ENCODE assay signal across 11 cellular contexts in the genomic region with DNA sequence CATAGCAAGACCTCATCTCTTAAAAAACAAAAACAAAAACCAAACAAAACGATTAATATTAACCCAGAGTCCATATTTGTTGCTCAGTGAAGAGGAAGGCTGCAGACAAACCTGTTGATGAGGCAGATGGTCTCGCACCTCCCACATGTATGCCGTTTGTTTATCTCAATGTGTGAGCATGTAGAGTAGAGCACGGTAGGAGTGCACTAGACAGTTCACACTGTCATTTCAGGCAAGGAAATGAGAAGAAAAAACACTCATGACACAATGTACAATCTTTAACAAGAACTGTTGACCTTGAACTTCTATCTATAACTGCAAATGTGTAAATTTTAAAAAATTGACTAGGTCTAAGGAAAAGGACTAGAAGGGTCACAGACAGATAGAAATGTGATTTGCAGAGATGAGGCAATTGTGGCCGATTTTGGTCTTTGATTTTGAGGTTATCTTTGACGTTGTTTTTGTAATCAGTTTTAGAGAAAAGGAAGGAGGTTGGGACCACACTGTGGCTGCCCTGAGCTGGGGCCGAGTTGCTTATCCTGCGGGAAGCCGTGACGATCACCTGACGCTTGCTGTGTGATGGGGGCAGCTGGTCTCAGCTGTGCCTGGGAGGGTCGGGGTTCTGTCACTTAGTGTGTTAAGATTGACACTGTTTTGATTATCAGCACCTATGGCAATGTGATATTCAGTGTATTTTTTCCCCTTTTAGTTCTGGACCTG. TPM values are rescaled to one million over a fixed set of nuclear protein-coding genes. Genes with fewer than 3 reads are reported as not detected.
DNase-seq lines count a peak whose midpoint lies in the region; ATAC-seq and TF ChIP-seq lines count a peak whose summit lies in the region.
"Not testable (repeated sequence)": the region's sequence is repeated elsewhere in the genome, so short reads cannot be mapped to it uniquely, and the experiment has no call there.
"Had no signal": no experiment of that assay in that cellular context is flagged by ENCODE, and none has a peak within 500 bp of the region (broad histone marks: within the 10 kb centered on the region; RNA-seq: fewer than 3 reads in every experiment).

No MANE protein-coding gene starts in this region.

- H3K36me3 ChIP-seq in CD8-positive, alpha-beta memory T cell (ENCODE audit: insufficient read depth, low read length): not testable (repeated sequence)
- peaks cover 2 to 42% of the 10 kb centered on the region in 2 donors for H3K36me3 ChIP-seq in psoas muscle (ENCODE audit: insufficient read depth in 1 of 2, low read depth in 1 of 2)

- DNase-seq in CD8-positive, alpha-beta memory T cell: peak in 3 of 5 donors; percentile 33 to 63 (median 51)
- DNase-seq in NCI-H2171 treated with DMSO at 0.1 percent for 48 hours (lab: John Stamatoyannopoulos, UW): peak; percentile 66
- not testable (repeated sequence) for DNase-seq in activated CD4-positive, alpha-beta T cell treated with anti-CD3 and anti-CD28 coated beads, Interleukin-2, amount 10 ng/mL, durations not matched to agents 7 days and 5 days; activated T-helper 2 cell treated with anti-CD3 and anti-CD28 coated beads, Interferon-gamma antibody, Interleukin-2, Interleukin-4, amounts not matched to agents 10 μg/mL and 5 μg/mL and 100 μg/mL, durations not matched to agents 14 hours and 24 hours and 36 hours (ENCODE audit: low spot score); memory B cell (ENCODE audit: low spot score in 2 of 2); psoas muscle
- peak in 1 of 2 donors; percentile 39 for DNase-seq in central memory CD8-positive, alpha-beta T cell (ENCODE audit: low spot score in 2 of 2)

- H3K4me3 Mint-ChIP-seq in CD8-positive, alpha-beta memory T cell: peak overlapping the region; percentile 3 to 61 (median 43)
- H3K4me3 Mint-ChIP-seq in activated CD4-positive, alpha-beta T cell treated with anti-CD3 and anti-CD28 coated beads, Interleukin-2, amount 10 ng/mL, durations not matched to agents 7 days and 5 days; memory B cell: not testable (repeated sequence)
- H3K4me3 Mint-ChIP-seq in activated T-helper 2 cell treated with anti-CD3 and anti-CD28 coated beads, Interferon-gamma antibody, Interleukin-2, Interleukin-4, amounts not matched to agents 10 μg/mL and 5 μg/mL and 100 μg/mL, durations not matched to agents 14 hours and 24 hours and 36 hours (ENCODE audit: low read depth): peak overlapping the region; percentile 27
- peak overlapping the region; percentile 60 for H3K4me3 Mint-ChIP-seq in central memory CD8-positive, alpha-beta T cell

- not testable (repeated sequence) for H3K4me3 ChIP-seq in CD8-positive, alpha-beta memory T cell (ENCODE audit: low read length); psoas muscle

- POLR2A ChIA-PET in CD8-positive, alpha-beta memory T cell (lab: Charles Lee); activated CD4-positive, alpha-beta T cell treated with anti-CD3 and anti-CD28 coated beads, Interleukin-2, amount 10 ng/mL, durations not matched to agents 7 days and 5 days (lab: Charles Lee): not testable (repeated sequence)

- not testable (repeated sequence) for H3K4me1 ChIP-seq in CD8-positive, alpha-beta memory T cell (ENCODE audit: insufficient read depth, low read length)
- H3K4me1 ChIP-seq in psoas muscle: peaks cover 19% of the 10 kb centered on the region

- H3K27me3 ChIP-seq in CD8-positive, alpha-beta memory T cell (ENCODE audit: insufficient read depth, low read length, poor library complexity, severe bottlenecking); psoas muscle (ENCODE audit: insufficient read depth in 3 of 3, low read length in 2 of 3): not testable (repeated sequence)

- peak overlapping the region; percentile 59 to 94 (median 77) for H3K27ac Mint-ChIP-seq in CD8-positive, alpha-beta memory T cell
- H3K27ac Mint-ChIP-seq in activated CD4-positive, alpha-beta T cell treated with anti-CD3 and anti-CD28 coated beads, Interleukin-2, amount 10 ng/mL, durations not matched to agents 7 days and 5 days: peak overlapping the region; percentile 38
- peak overlapping the region; percentile 68 for H3K27ac Mint-ChIP-seq in activated T-helper 2 cell treated with anti-CD3 and anti-CD28 coated beads, Interferon-gamma antibody, Interleukin-2, Interleukin-4, amounts not matched to agents 10 μg/mL and 5 μg/mL and 100 μg/mL, durations not matched to agents 14 hours and 24 hours and 36 hours
- peak overlapping the region; percentile 94 for H3K27ac Mint-ChIP-seq in central memory CD8-positive, alpha-beta T cell (ENCODE audit: low read depth)
- peak overlapping the region; percentile 63 for H3K27ac Mint-ChIP-seq in memory B cell

- not testable (repeated sequence) for TF ChIP-seq CTCF in psoas muscle (IDR thresholded peaks at IDR 0.05)

- H3K9me3 Mint-ChIP-seq in CD8-positive, alpha-beta memory T cell; activated CD4-positive, alpha-beta T cell treated with anti-CD3 and anti-CD28 coated beads, Interleukin-2, amount 10 ng/mL, durations not matched to agents 7 days and 5 days; activated T-helper 2 cell treated with anti-CD3 and anti-CD28 coated beads, Interferon-gamma antibody, Interleukin-2, Interleukin-4, amounts not matched to agents 10 μg/mL and 5 μg/mL and 100 μg/mL, durations not matched to agents 14 hours and 24 hours and 36 hours; central memory CD8-positive, alpha-beta T cell; memory B cell: not testable (repeated sequence)

- 75 to 85% (median 82%) methylated on average over 12 of the region's 12 CpGs for WGBS in psoas muscle, 3 donors

- ATAC-seq in central memory CD8-positive, alpha-beta T cell (replicated peaks; ENCODE audit: extremely low read depth, poor library complexity, severe bottlenecking): peak; percentile 87
- not testable (repeated sequence) for ATAC-seq in memory B cell (ENCODE audit: low read depth); psoas muscle

- intact Hi-C loops in activated T-helper 2 cell treated with anti-CD3 and anti-CD28 coated beads, Interferon-gamma antibody, Interleukin-2, Interleukin-4, amounts not matched to agents 10 μg/mL and 5 μg/mL and 100 μg/mL, durations not matched to agents 14 hours and 24 hours and 36 hours (cut with micrococcal nuclease): not testable (repeated sequence)
- intact Hi-C loops in psoas muscle (cut with DNase I): loop anchor here in 1 of 2 donors (5.0 kb wide), 1 partner anchor 457 kb away; no protein-coding TSS in a partner anchor

- H3K4me1 Mint-ChIP-seq in CD8-positive, alpha-beta memory T cell: peaks cover 45 to 58% (median 49%) of the 10 kb centered on the region in 3 donors
- H3K4me1 Mint-ChIP-seq in activated CD4-positive, alpha-beta T cell treated with anti-CD3 and anti-CD28 coated beads, Interleukin-2, amount 10 ng/mL, durations not matched to agents 7 days and 5 days: peaks cover 64% of the 10 kb centered on the region
- H3K4me1 Mint-ChIP-seq in activated T-helper 2 cell treated with anti-CD3 and anti-CD28 coated beads, Interferon-gamma antibody, Interleukin-2, Interleukin-4, amounts not matched to agents 10 μg/mL and 5 μg/mL and 100 μg/mL, durations not matched to agents 14 hours and 24 hours and 36 hours (ENCODE audit: low read depth): peaks cover 69% of the 10 kb centered on the region
- peaks cover 51% of the 10 kb centered on the region for H3K4me1 Mint-ChIP-seq in central memory CD8-positive, alpha-beta T cell
- H3K4me1 Mint-ChIP-seq in memory B cell: not testable (repeated sequence)

- peaks cover 20 to 81% (median 24%) of the 10 kb centered on the region in 3 donors for H3K36me3 Mint-ChIP-seq in CD8-positive, alpha-beta memory T cell
- H3K36me3 Mint-ChIP-seq in activated CD4-positive, alpha-beta T cell treated with anti-CD3 and anti-CD28 coated beads, Interleukin-2, amount 10 ng/mL, durations not matched to agents 7 days and 5 days (ENCODE audit: low read depth): peaks cover 69% of the 10 kb centered on the region
- peaks cover 77% of the 10 kb centered on the region for H3K36me3 Mint-ChIP-seq in activated T-helper 2 cell treated with anti-CD3 and anti-CD28 coated beads, Interferon-gamma antibody, Interleukin-2, Interleukin-4, amounts not matched to agents 10 μg/mL and 5 μg/mL and 100 μg/mL, durations not matched to agents 14 hours and 24 hours and 36 hours (ENCODE audit: low read depth)
- H3K36me3 Mint-ChIP-seq in central memory CD8-positive, alpha-beta T cell (ENCODE audit: insufficient read depth): peaks cover 26% of the 10 kb centered on the region
- peaks cover 18% of the 10 kb centered on the region for H3K36me3 Mint-ChIP-seq in memory B cell

- CTCF ChIA-PET in CD8-positive, alpha-beta memory T cell (lab: Charles Lee); activated CD4-positive, alpha-beta T cell treated with anti-CD3 and anti-CD28 coated beads, Interleukin-2, amount 10 ng/mL, durations not matched to agents 7 days and 5 days (lab: Charles Lee): not testable (repeated sequence)

- not testable (repeated sequence) for H3K27ac ChIP-seq in CD8-positive, alpha-beta memory T cell (ENCODE audit: low read depth, low read length)
- peak overlapping the region; percentile 63 for H3K27ac ChIP-seq in psoas muscle

- H3K9me3 ChIP-seq in CD8-positive, alpha-beta memory T cell (ENCODE audit: low read length); psoas muscle: not testable (repeated sequence)

- not testable (repeated sequence) for H3K27me3 Mint-ChIP-seq in CD8-positive, alpha-beta memory T cell; activated CD4-positive, alpha-beta T cell treated with anti-CD3 and anti-CD28 coated beads, Interleukin-2, amount 10 ng/mL, durations not matched to agents 7 days and 5 days; activated T-helper 2 cell treated with anti-CD3 and anti-CD28 coated beads, Interferon-gamma antibody, Interleukin-2, Interleukin-4, amounts not matched to agents 10 μg/mL and 5 μg/mL and 100 μg/mL, durations not matched to agents 14 hours and 24 hours and 36 hours (ENCODE audit: low read depth); central memory CD8-positive, alpha-beta T cell; memory B cell

RNA-seq across cellular contexts. Expression of gene BANP, which starts 28.8 kb away (rescaled TPM):
- 10 to 100 TPM; 29.5 to 32.5 TPM for total RNA-seq in CD8-positive, alpha-beta memory T cell
- 28.5 TPM for polyA plus RNA-seq in CD8-positive, alpha-beta memory T cell
- 10 to 100 TPM; 43.2 to 45.5 TPM for total RNA-seq in activated CD4-positive, alpha-beta T cell treated with anti-CD3 and anti-CD28 coated beads, Interleukin-2, amount 10 ng/mL, durations not matched to agents 7 days and 5 days
- total RNA-seq in activated T-helper 2 cell treated with anti-CD3 and anti-CD28 coated beads, Interferon-gamma antibody, Interleukin-2, Interleukin-4, amounts not matched to agents 10 μg/mL and 5 μg/mL and 100 μg/mL, durations not matched to agents 14 hours and 24 hours and 36 hours: 39.7 and 40.8 TPM in 2 replicates
- total RNA-seq in psoas muscle: 10 to 100 TPM; 11.9 to 15.3 (median 14.7) TPM
- polyA plus RNA-seq in psoas muscle: 10 to 100 TPM in 1 of 3 donors, 1 to 10 TPM in 2; 7.7 to 14.2 (median 7.8) TPM

RNA-seq across cellular contexts. Expression of gene CA5A, which starts 43.7 kb away (rescaled TPM):
- not detected for total RNA-seq in CD8-positive, alpha-beta memory T cell
- not detected for polyA plus RNA-seq in CD8-positive, alpha-beta memory T cell
- total RNA-seq in activated CD4-positive, alpha-beta T cell treated with anti-CD3 and anti-CD28 coated beads, Interleukin-2, amount 10 ng/mL, durations not matched to agents 7 days and 5 days: not detected
- not detected in 2 replicates for total RNA-seq in activated T-helper 2 cell treated with anti-CD3 and anti-CD28 coated beads, Interferon-gamma antibody, Interleukin-2, Interleukin-4, amounts not matched to agents 10 μg/mL and 5 μg/mL and 100 μg/mL, durations not matched to agents 14 hours and 24 hours and 36 hours
- total RNA-seq in psoas muscle: under 1 TPM in 1 of 4 donors, not detected in 3; 0.12 TPM
- polyA plus RNA-seq in psoas muscle: not detected
- total RNA-seq: HFFc6, HT1080, LHCN-M2 had no signal
- polyA plus RNA-seq: IgD-negative memory B cell had no signal

Comparison
In these comparisons a context has a peak if more than half of its experiments do, and no peak if none do; other contexts are left out.
1. H3K27ac Mint-ChIP-seq: peak in every context shown above with its lines; median percentile 94 in central memory CD8-positive, alpha-beta T cell; 77 in CD8-positive, alpha-beta memory T cell; 68 in activated T-helper 2 cell treated with anti-CD3 and anti-CD28 coated beads, Interferon-gamma antibody, Interleukin-2, Interleukin-4, amounts not matched to agents 10 μg/mL and 5 μg/mL and 100 μg/mL, durations not matched to agents 14 hours and 24 hours and 36 hours; 63 in memory B cell; 38 in activated CD4-positive, alpha-beta T cell treated with anti-CD3 and anti-CD28 coated beads, Interleukin-2, amount 10 ng/mL, durations not matched to agents 7 days and 5 days.